Comparison of ENCODE assay signal across 10 cellular contexts in genomic region chr2:26172189-26172865, GRCh38. TPM values are rescaled to one million over a fixed set of nuclear protein-coding genes. Genes with fewer than 3 reads are reported as not detected.
A peak's percentile ranks its signal among the peaks of the same experiment; 100 is the strongest.
DNase-seq lines count a peak whose midpoint lies in the region; ATAC-seq, FAIRE-seq and TF ChIP-seq lines count a peak whose summit lies in the region.
"Had no signal": no experiment of that assay in that cellular context is flagged by ENCODE, and none has a peak within 500 bp of the region (broad histone marks: within the 10 kb centered on the region; RNA-seq: fewer than 3 reads in every experiment).

No MANE protein-coding gene starts in this region.

- H2BK5ac ChIP-seq in mesendoderm (ENCODE audit: low read length) = no peak overlapping the region

- H3K4me3 Mint-ChIP-seq in stimulated activated naive CD8-positive, alpha-beta T cell treated with anti-CD3 and anti-CD28 coated beads, Interleukin-15, Interleukin-2, amounts not matched to agents 100 ng/mL and 50 ng/mL, for 24 hours = peak overlapping the region; percentile 79
- H3K4me3 Mint-ChIP-seq in astrocyte (ENCODE audit: unreplicated experiment) = no peak overlapping the region

- H2AFZ ChIP-seq in astrocyte (ENCODE audit: low read depth, low read length) = no peak overlapping the region

- no peak overlapping the region for H3K27ac Mint-ChIP-seq in stimulated activated naive CD8-positive, alpha-beta T cell treated with anti-CD3 and anti-CD28 coated beads, Interleukin-15, Interleukin-2, amounts not matched to agents 100 ng/mL and 50 ng/mL, for 24 hours
- H3K27ac Mint-ChIP-seq in astrocyte (ENCODE audit: unreplicated experiment) = no peak overlapping the region

- H3K27me3 Mint-ChIP-seq in stimulated activated naive CD8-positive, alpha-beta T cell treated with anti-CD3 and anti-CD28 coated beads, Interleukin-15, Interleukin-2, amounts not matched to agents 100 ng/mL and 50 ng/mL, for 24 hours = peaks cover 41% of the 10 kb centered on the region
- peaks cover 51% of the 10 kb centered on the region for H3K27me3 Mint-ChIP-seq in astrocyte (ENCODE audit: low read depth, unreplicated experiment)

- no peak overlapping the region for H3K23ac ChIP-seq in mesendoderm (ENCODE audit: low read length)

- H4K5ac ChIP-seq in mesendoderm (ENCODE audit: low read length) = no peak overlapping the region

- no peaks in the 10 kb centered on the region for H3K79me2 ChIP-seq in astrocyte (ENCODE audit: insufficient read depth, low read length)
- H3K79me2 ChIP-seq in mesendoderm (ENCODE audit: control insufficient read depth, insufficient read depth, low read length) = no peaks in the 10 kb centered on the region

- WGBS in mesendoderm (ENCODE audit: extremely low coverage, insufficient coverage, low lambda C conversion rate) = no CpG with 5 or more reads among the region's 56 CpGs

- H3K4me2 ChIP-seq in astrocyte (ENCODE audit: low read length) = peak overlapping the region; percentile 41
- H3K4me2 ChIP-seq in mesendoderm (ENCODE audit: low read length) = no peak overlapping the region

- H3K18ac ChIP-seq in mesendoderm (ENCODE audit: low read length) = peak overlapping the region; percentile 78

- no peak for TF ChIP-seq CTCF in astrocyte (IDR thresholded peaks at IDR 0.05; ENCODE audit: insufficient read depth, low read depth, low read length)

- H3K56ac ChIP-seq in mesendoderm (ENCODE audit: low read length) = no peak overlapping the region

- no peak overlapping the region for H4K8ac ChIP-seq in mesendoderm (ENCODE audit: low read depth, low read length)

- H3K4me1 Mint-ChIP-seq in stimulated activated naive CD8-positive, alpha-beta T cell treated with anti-CD3 and anti-CD28 coated beads, Interleukin-15, Interleukin-2, amounts not matched to agents 100 ng/mL and 50 ng/mL, for 24 hours (ENCODE audit: low read depth) = peaks cover 17% of the 10 kb centered on the region
- peaks cover 2% of the 10 kb centered on the region for H3K4me1 Mint-ChIP-seq in astrocyte (ENCODE audit: low read depth, unreplicated experiment)

- H3K4ac ChIP-seq in mesendoderm (ENCODE audit: low read depth, low read length) = no peak overlapping the region

- no peak for FAIRE-seq in astrocyte (lab: Jason Lieb, UNC)
- FAIRE-seq: G401.6 had no signal

- no peak overlapping the region for H2BK15ac ChIP-seq in mesendoderm (replicated peaks; ENCODE audit: low read depth)

- no peaks in the 10 kb centered on the region for H3K9me3 Mint-ChIP-seq in stimulated activated naive CD8-positive, alpha-beta T cell treated with anti-CD3 and anti-CD28 coated beads, Interleukin-15, Interleukin-2, amounts not matched to agents 100 ng/mL and 50 ng/mL, for 24 hours
- H3K9me3 Mint-ChIP-seq in astrocyte (ENCODE audit: unreplicated experiment) = peaks cover 5% of the 10 kb centered on the region

- no peak overlapping the region for H3K9ac ChIP-seq in astrocyte (ENCODE audit: low read length)
- H3K9ac ChIP-seq in mesendoderm (ENCODE audit: low read length) = no peak overlapping the region

- H3K4me3 ChIP-seq in astrocyte (ENCODE audit: insufficient read depth, low read depth, low read length) (no peak overlapping the region), mesendoderm (ENCODE audit: low read length) (no peak overlapping the region)

- ATAC-seq in stimulated activated naive CD8-positive, alpha-beta T cell treated with anti-CD3 and anti-CD28 coated beads, Interleukin-15, Interleukin-2, amounts not matched to agents 100 U/mL and 50 U/mL, for 24 hours = no peak
- no peak for ATAC-seq in GM18517 (IDR thresholded peaks at IDR 0.05; ENCODE audit: unreplicated experiment)

- H3K79me1 ChIP-seq in mesendoderm (ENCODE audit: low read length) = no peaks in the 10 kb centered on the region

- H3K36me3 ChIP-seq in astrocyte (ENCODE audit: insufficient read depth, low read length) (no peaks in the 10 kb centered on the region), mesendoderm (ENCODE audit: control insufficient read depth, insufficient read depth, low read length) (no peaks in the 10 kb centered on the region)

- H4K20me1 ChIP-seq in astrocyte (ENCODE audit: insufficient read depth, low read length) = no peaks in the 10 kb centered on the region

- H2BK120ac ChIP-seq in mesendoderm (ENCODE audit: low read depth, low read length) = peak overlapping the region; percentile 7

- H3K27ac ChIP-seq in astrocyte (ENCODE audit: low read depth, low read length) = no peak overlapping the region
- no peak overlapping the region for H3K27ac ChIP-seq in mesendoderm (ENCODE audit: low read depth, low read length)

- no peaks in the 10 kb centered on the region for H3K9me3 ChIP-seq in astrocyte (ENCODE audit: insufficient read depth, low read depth, low read length)

- no peaks in the 10 kb centered on the region for H3K36me3 Mint-ChIP-seq in stimulated activated naive CD8-positive, alpha-beta T cell treated with anti-CD3 and anti-CD28 coated beads, Interleukin-15, Interleukin-2, amounts not matched to agents 100 ng/mL and 50 ng/mL, for 24 hours (ENCODE audit: low read depth)
- H3K36me3 Mint-ChIP-seq in astrocyte (ENCODE audit: low read depth, unreplicated experiment) = no peaks in the 10 kb centered on the region

- H3K27me3 ChIP-seq in astrocyte (ENCODE audit: insufficient read depth, low read length) = peaks cover 12% of the 10 kb centered on the region
- no peaks in the 10 kb centered on the region for H3K27me3 ChIP-seq in mesendoderm (ENCODE audit: insufficient read depth, low read length, poor library complexity)

- H3K4me1 ChIP-seq in astrocyte (ENCODE audit: insufficient read depth, low read length) = no peaks in the 10 kb centered on the region
- no peaks in the 10 kb centered on the region for H3K4me1 ChIP-seq in mesendoderm (ENCODE audit: control insufficient read depth, low read depth, low read length)

- no peak overlapping the region for H2AK5ac ChIP-seq in mesendoderm (ENCODE audit: low read length)

- no peak for DNase-seq in stimulated activated naive CD8-positive, alpha-beta T cell treated with anti-CD3 and anti-CD28 coated beads, Interleukin-15, Interleukin-2, amounts not matched to agents 100 U/mL and 50 U/mL, for 24 hours
- no peak for DNase-seq in astrocyte (ENCODE audit: low read depth)
- DNase-seq in mesendoderm = peak; percentile 51
- no peak for DNase-seq in kidney glomerular epithelial cell (lab: John Stamatoyannopoulos, UW)
- DNase-seq in activated CD4-positive, alpha-beta T cell treated with anti-CD3 and anti-CD28 coated beads, Interleukin-2, amount 50 U/mL, for 1 hour = no peak
- no peak for DNase-seq in HK-2 (ENCODE audit: unreplicated experiment)
- DNase-seq: PC-3 had no signal

RNA-seq across cellular contexts. Expression of gene GAREM2, which starts 0.6 kb away (rescaled TPM):
- total RNA-seq in astrocyte = 2.2 and 4.2 TPM in 2 replicates
- polyA plus RNA-seq in mesendoderm (2013, experiment 1 of 2) = 6.9 TPM
- polyA plus RNA-seq in mesendoderm (2013, experiment 2 of 2) = 9.5 TPM
